21 cellular contexts compared by ENCODE assay signal in the genomic region with DNA sequence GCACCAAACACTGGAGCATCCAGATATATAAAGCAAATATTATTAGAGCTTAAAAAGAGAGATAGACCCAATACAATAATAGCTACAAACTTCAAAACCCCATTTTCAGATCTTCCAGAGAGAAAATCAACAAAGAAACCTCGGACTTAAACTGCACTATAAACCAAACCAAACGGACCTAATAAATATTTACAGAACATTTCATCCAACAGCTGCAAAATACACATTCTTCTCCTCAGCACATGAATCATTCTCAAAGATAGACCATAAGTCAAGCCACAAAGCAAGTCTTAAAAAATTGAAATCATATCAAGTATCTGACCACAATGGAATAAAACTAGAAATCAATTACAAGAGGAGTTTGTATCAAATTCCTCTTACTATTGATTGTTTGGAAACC.
DNase-seq lines count a peak whose midpoint lies in the region; ATAC-seq, FAIRE-seq and TF ChIP-seq lines count a peak whose summit lies in the region.
"Had no signal": no experiment of that assay in that cellular context is flagged by ENCODE, and none has a peak within 500 bp of the region (broad histone marks: within the 10 kb centered on the region; RNA-seq: fewer than 3 reads in every experiment).

No MANE protein-coding gene starts in this region.

- H3K4me1 Mint-ChIP-seq in activated T-helper 1 cell treated with anti-CD3 and anti-CD28 coated beads, Interleukin-12 subunit alpha, Interleukin-12 subunit beta, Interleukin-2, Interleukin-4 antibody, amounts not matched to agents 30 ng/mL and 10 ng/mL and 1 ng/mL, durations not matched to agents 14 hours and 24 hours and 36 hours (ENCODE audit: low read depth): no peaks in the 10 kb centered on the region
- H3K4me1 Mint-ChIP-seq: CD4-positive, CD25-positive, alpha-beta regulatory T cell; CD8-positive, alpha-beta memory T cell; GM23338 had no signal

- H3K14ac ChIP-seq in IMR-90 (replicated peaks; ENCODE audit: low read depth, low read length): no peak overlapping the region

- no peak overlapping the region for H3K4me2 ChIP-seq in IMR-90 (ENCODE audit: low read depth, low read length)
- H3K4me2 ChIP-seq: GM23338 had no signal

- ATAC-seq in IMR-90 (ENCODE audit: low read depth): peak; percentile 62
- ATAC-seq: GM12878, GM23338 had no signal

- no peak for TF ChIP-seq POLR2A in IMR-90 (IDR thresholded peaks at IDR 0.05; ENCODE audit: low read depth, low read length)

- H4K8ac ChIP-seq in IMR-90 (ENCODE audit: low read depth in 2 of 2, low read length in 2 of 2): no peak overlapping the region

- no peak overlapping the region for H2AK9ac ChIP-seq in IMR-90 (replicated peaks; ENCODE audit: low read depth, low read length, poor library complexity)

- H3K27me3 ChIP-seq in IMR-90 (ENCODE audit: control insufficient read depth, insufficient read depth, low read length) (peaks cover 15% of the 10 kb centered on the region), small intestine (ENCODE audit: control insufficient read depth in 2 of 2, insufficient read depth in 2 of 2, low read length in 2 of 2) (no peaks in the 10 kb centered on the region)

- no peak overlapping the region for H2BK120ac ChIP-seq in IMR-90 (ENCODE audit: low read depth, low read length)

- H3K56ac ChIP-seq in IMR-90 (ENCODE audit: extremely low read depth, insufficient read depth, low read length): no peak overlapping the region

- H3K9me3 ChIP-seq in IMR-90 (ENCODE audit: control insufficient read depth, insufficient read depth, low read length) (peaks cover 4% of the 10 kb centered on the region; the same call in 1 of the 2 replicates), small intestine (ENCODE audit: control insufficient read depth, low read depth) (no peaks in the 10 kb centered on the region)

- FAIRE-seq in small intestine (lab: Jason Lieb, UNC): peak; percentile 65
- no peak for FAIRE-seq in frontal cortex (lab: Jason Lieb, UNC)
- FAIRE-seq: GM12878, H54 had no signal

- DNase-seq in IMR-90 (peak; percentile 54), fibroblast of villous mesenchyme (ENCODE audit: low read depth) (peak; percentile 30), myocyte (ENCODE audit: low read depth) (peak; percentile 58), small intestine (no peak), T1000 (lab: John Stamatoyannopoulos, UW) (no peak), frontal cortex (ENCODE audit: low spot score in 2 of 2) (no peak)
- no peak for DNase-seq in activated T-helper 1 cell treated with anti-CD3 and anti-CD28 coated beads, Interleukin-12 subunit alpha, Interleukin-12 subunit beta, Interleukin-2, Interleukin-4 antibody, amounts not matched to agents 30 ng/mL and 10 ng/mL and 1 ng/mL, durations not matched to agents 14 hours and 24 hours and 36 hours (ENCODE audit: low spot score)
- DNase-seq: 8988T; BE2C; C1 segment of cervical spinal cord; CD4-positive, CD25-positive, alpha-beta regulatory T cell; CD8-positive, alpha-beta memory T cell; COR-L47; DMS 273 treated with DMSO at 0.1 percent for 48 hours; DMS53; DND-41; EL; HCEC 1CT had no signal

- 0% methylated on average over 2 of the region's 2 CpGs; no CpG with 5 or more reads in 1 of the 2 experiments for WGBS in IMR-90 (ENCODE audit: extremely low coverage in 2 of 2, insufficient read length in 1 of 2), 2 experiments
- WGBS in small intestine, 3 donors: 29 to 43% (median 33%) methylated on average over 2 of the region's 2 CpGs

- H3K27me3 Mint-ChIP-seq in activated T-helper 1 cell treated with anti-CD3 and anti-CD28 coated beads, Interleukin-12 subunit alpha, Interleukin-12 subunit beta, Interleukin-2, Interleukin-4 antibody, amounts not matched to agents 30 ng/mL and 10 ng/mL and 1 ng/mL, durations not matched to agents 14 hours and 24 hours and 36 hours (ENCODE audit: insufficient read depth): peaks cover 28% of the 10 kb centered on the region

- no peaks in the 10 kb centered on the region for H4K20me1 ChIP-seq in IMR-90 (ENCODE audit: insufficient read depth, low read length)

- H3K9me3 Mint-ChIP-seq in activated T-helper 1 cell treated with anti-CD3 and anti-CD28 coated beads, Interleukin-12 subunit alpha, Interleukin-12 subunit beta, Interleukin-2, Interleukin-4 antibody, amounts not matched to agents 30 ng/mL and 10 ng/mL and 1 ng/mL, durations not matched to agents 14 hours and 24 hours and 36 hours: peaks cover 4% of the 10 kb centered on the region
- H3K9me3 Mint-ChIP-seq: GM23338 had no signal

- no TSS peak for BruUV-seq in IMR-90 (replicated peaks; lab: Mats Ljungman, UMichigan)

- H3K36me3 ChIP-seq in IMR-90 (ENCODE audit: control insufficient read depth, insufficient read depth, low read length) (no peaks in the 10 kb centered on the region), small intestine (ENCODE audit: control insufficient read depth in 2 of 2, insufficient read depth in 2 of 2, low read length in 2 of 2) (no peaks in the 10 kb centered on the region)
- H3K36me3 ChIP-seq: BE2C had no signal

- no peak overlapping the region for H3K4ac ChIP-seq in IMR-90 (ENCODE audit: low read depth, low read length)

- no peak overlapping the region for H3K4me3 Mint-ChIP-seq in activated T-helper 1 cell treated with anti-CD3 and anti-CD28 coated beads, Interleukin-12 subunit alpha, Interleukin-12 subunit beta, Interleukin-2, Interleukin-4 antibody, amounts not matched to agents 30 ng/mL and 10 ng/mL and 1 ng/mL, durations not matched to agents 14 hours and 24 hours and 36 hours
- H3K4me3 Mint-ChIP-seq: CD4-positive, CD25-positive, alpha-beta regulatory T cell; CD8-positive, alpha-beta memory T cell; GM23338 had no signal

- no peak for TF ChIP-seq RAD21 in IMR-90 (IDR thresholded peaks at IDR 0.05; ENCODE audit: low read length)

- H3K36me3 Mint-ChIP-seq in activated T-helper 1 cell treated with anti-CD3 and anti-CD28 coated beads, Interleukin-12 subunit alpha, Interleukin-12 subunit beta, Interleukin-2, Interleukin-4 antibody, amounts not matched to agents 30 ng/mL and 10 ng/mL and 1 ng/mL, durations not matched to agents 14 hours and 24 hours and 36 hours (ENCODE audit: low read depth): no peaks in the 10 kb centered on the region
- H3K36me3 Mint-ChIP-seq: CD4-positive, CD25-positive, alpha-beta regulatory T cell; CD8-positive, alpha-beta memory T cell had no signal

- no peak overlapping the region for H3K27ac ChIP-seq in IMR-90 (ENCODE audit: insufficient read depth, low read length)
- H3K27ac ChIP-seq in small intestine (ENCODE audit: low read depth in 1 of 2, low read length in 1 of 2): no peak overlapping the region

- peaks cover 15% of the 10 kb centered on the region for H3K9me1 ChIP-seq in IMR-90 (ENCODE audit: insufficient read depth, low read length)

- H3K4me3 ChIP-seq in IMR-90 (ENCODE audit: insufficient read depth, low read depth, low read length): no peak overlapping the region
- H3K4me3 ChIP-seq in fibroblast of villous mesenchyme (ENCODE audit: low read depth, low read length): no peak overlapping the region
- H3K4me3 ChIP-seq in small intestine (ENCODE audit: low read depth in 1 of 2, low read length in 2 of 2): no peak overlapping the region
- H3K4me3 ChIP-seq: GM12878, GM23338 had no signal

- no peak overlapping the region for H2BK20ac ChIP-seq in IMR-90 (ENCODE audit: low read depth, low read length)

- H4K5ac ChIP-seq in IMR-90 (ENCODE audit: low read depth, low read length): no peak overlapping the region

- H3K27ac Mint-ChIP-seq in activated T-helper 1 cell treated with anti-CD3 and anti-CD28 coated beads, Interleukin-12 subunit alpha, Interleukin-12 subunit beta, Interleukin-2, Interleukin-4 antibody, amounts not matched to agents 30 ng/mL and 10 ng/mL and 1 ng/mL, durations not matched to agents 14 hours and 24 hours and 36 hours: no peak overlapping the region
- H3K27ac Mint-ChIP-seq: CD4-positive, CD25-positive, alpha-beta regulatory T cell; CD8-positive, alpha-beta memory T cell; GM23338 had no signal

- no peak overlapping the region for H3K9ac ChIP-seq in IMR-90 (ENCODE audit: low read depth, low read length)

- no peak overlapping the region for H2AK5ac ChIP-seq in IMR-90 (ENCODE audit: low read depth, low read length)

- peaks cover 11% of the 10 kb centered on the region for H3K4me1 ChIP-seq in IMR-90 (ENCODE audit: control insufficient read depth, insufficient read depth, low read length)
- H3K4me1 ChIP-seq in small intestine (ENCODE audit: control insufficient read depth in 2 of 2, insufficient read depth in 1 of 2, low read depth in 1 of 2, low read length in 1 of 2): no peaks in the 10 kb centered on the region
- H3K4me1 ChIP-seq: BE2C had no signal

- TF ChIP-seq CTCF in IMR-90 (conservative IDR thresholded peaks at IDR 0.05; ENCODE audit: low read depth, low read length) (no peak), fibroblast of villous mesenchyme (IDR thresholded peaks at IDR 0.05; ENCODE audit: insufficient read depth, low read depth, low read length) (no peak)

- H2BK15ac ChIP-seq in IMR-90 (ENCODE audit: low read depth, low read length): no peak overlapping the region

- H2AFZ ChIP-seq in IMR-90 (replicated peaks; ENCODE audit: low read length, poor library complexity): no peak overlapping the region
- H2AFZ ChIP-seq: GM23338 had no signal

- H3K18ac ChIP-seq in IMR-90 (ENCODE audit: low read depth, low read length): no peak overlapping the region

- H3K23ac ChIP-seq in IMR-90 (ENCODE audit: low read depth, low read length): no peak overlapping the region

- POLR2A ChIA-PET in IMR-90 (lab: Charles Lee; ENCODE audit: unreplicated experiment): no interaction called here

- no peaks in the 10 kb centered on the region for H3K79me1 ChIP-seq in IMR-90 (ENCODE audit: low read depth in 1 of 2, low read length in 2 of 2)

- no peak overlapping the region for H4K91ac ChIP-seq in IMR-90 (ENCODE audit: insufficient read depth, low read depth, low read length)

- CTCF ChIA-PET in IMR-90 (lab: Yijun Ruan, JAX): no interaction called here

- H2BK5ac ChIP-seq in IMR-90 (ENCODE audit: low read depth, low read length, poor library complexity, severe bottlenecking): no peak overlapping the region

- dilution Hi-C loops in IMR-90 (cut with HindIII; ENCODE audit: low sequenced_read_pairs, unreplicated experiment): no loop called here

- in situ Hi-C loops in IMR-90 (cut with MboI; ENCODE audit: low sequenced_read_pairs): no loop called here

- intact Hi-C loops in IMR-90 (cut with micrococcal nuclease): no loop called here
- intact Hi-C loops in activated T-helper 1 cell treated with anti-CD3 and anti-CD28 coated beads, Interleukin-12 subunit alpha, Interleukin-12 subunit beta, Interleukin-2, Interleukin-4 antibody, amounts not matched to agents 30 ng/mL and 10 ng/mL and 1 ng/mL, durations not matched to agents 14 hours and 24 hours and 36 hours (cut with micrococcal nuclease): no loop called here

TF ChIP-seq in IMR-90, 13 proteins besides CTCF, POLR2A, EP300 and RAD21 (continues in another document):
- no peak for TF ChIP-seq RFX5 (IDR thresholded peaks at IDR 0.05; ENCODE audit: low read depth, low read length)
- TF ChIP-seq NFE2L2 (IDR thresholded peaks at IDR 0.05; ENCODE audit: low read depth, low read length): no peak
- no peak for TF ChIP-seq MAZ (IDR thresholded peaks at IDR 0.05; ENCODE audit: borderline replicate concordance, low read depth, low read length)
- no peak for TF ChIP-seq RCOR1 (IDR thresholded peaks at IDR 0.05; ENCODE audit: insufficient replicate concordance, low read length)
- TF ChIP-seq SMC3 (IDR thresholded peaks at IDR 0.05; ENCODE audit: low read depth, low read length): no peak
- TF ChIP-seq BHLHE40 (IDR thresholded peaks at IDR 0.05; ENCODE audit: low read depth, low read length): no peak

Comparison
In these comparisons a context has a peak if more than half of its experiments do, and no peak if none do; other contexts are left out.
1. DNase-seq: peak in IMR-90 (single experiment), fibroblast of villous mesenchyme (single experiment) and myocyte (single experiment); none in small intestine (single experiment), T1000 (single experiment), frontal cortex (0 of 2) and activated T-helper 1 cell treated with anti-CD3 and anti-CD28 coated beads, Interleukin-12 subunit alpha, Interleukin-12 subunit beta, Interleukin-2, Interleukin-4 antibody, amounts not matched to agents 30 ng/mL and 10 ng/mL and 1 ng/mL, durations not matched to agents 14 hours and 24 hours and 36 hours (single experiment).